Comparison of ENCODE assay signal across 27 cellular contexts in genomic region chr10:19915816-19916215, GRCh38.
"Had no signal": no experiment of that assay in that cellular context is flagged by ENCODE, and none has a peak within 500 bp of the region (broad histone marks: within the 10 kb centered on the region; RNA-seq: fewer than 3 reads in every experiment).

No MANE protein-coding gene starts in this region.

- H3K36me3 Mint-ChIP-seq: memory B cell; naive B cell; stimulated activated memory B cell treated with anti-CD40 and anti-IgM and Interleukin-4, amounts not matched to agents 10 μg/mL and 1 μg/mL and 100 μg/mL, for 72 hours had no signal

- H3K4me1 Mint-ChIP-seq: memory B cell; naive B cell; stimulated activated memory B cell treated with anti-CD40 and anti-IgM and Interleukin-4, amounts not matched to agents 10 μg/mL and 1 μg/mL and 100 μg/mL, for 72 hours had no signal

- H3K4me3 Mint-ChIP-seq: memory B cell; naive B cell; natural killer cell treated with Interleukin-12 subunit alpha and Interleukin-12 subunit beta and Interleukin-15 and Interleukin-18, amount 100 ng/mL, for 72 hours; neural progenitor cell; stimulated activated memory B cell treated with anti-CD40 and anti-IgM and Interleukin-4, amounts not matched to agents 10 μg/mL and 1 μg/mL and 100 μg/mL, for 72 hours had no signal

- H3K27me3 Mint-ChIP-seq: memory B cell; naive B cell; natural killer cell treated with Interleukin-12 subunit alpha and Interleukin-12 subunit beta and Interleukin-15 and Interleukin-18, amount 100 ng/mL, for 72 hours; stimulated activated memory B cell treated with anti-CD40 and anti-IgM and Interleukin-4, amounts not matched to agents 10 μg/mL and 1 μg/mL and 100 μg/mL, for 72 hours had no signal

- H3K27me3 ChIP-seq: esophagus muscularis mucosa, heart right ventricle, neural progenitor cell, right atrium auricular region, sigmoid colon, spleen, testis, tibial artery, upper lobe of left lung had no signal

- H3K9me3 Mint-ChIP-seq: natural killer cell treated with Interleukin-12 subunit alpha and Interleukin-12 subunit beta and Interleukin-15 and Interleukin-18, amount 100 ng/mL, for 72 hours had no signal

- H3K4me3 ChIP-seq: coronary artery, esophagus muscularis mucosa, heart right ventricle, lung, neural progenitor cell, prostate gland, right atrium auricular region, sigmoid colon, spleen, testis, tibial artery, upper lobe of left lung had no signal

- H3K9me3 ChIP-seq: esophagus muscularis mucosa, prostate gland, sigmoid colon, testis, tibial artery, upper lobe of left lung had no signal

- H3K9ac ChIP-seq: neural progenitor cell, parathyroid adenoma had no signal

- H3K4me1 ChIP-seq: neural progenitor cell, spleen had no signal

- H3K27ac ChIP-seq: coronary artery, esophagus muscularis mucosa, heart right ventricle, neural progenitor cell, parathyroid adenoma, prostate gland, right atrium auricular region, sigmoid colon, spleen, testis, tibial artery, upper lobe of left lung had no signal

- DNase-seq: dermis blood vessel endothelial cell; effector memory CD4-positive, alpha-beta T cell; foreskin melanocyte; glutamatergic neuron; heart right ventricle; hippocampal formation; left cardiac atrium; left ventricle myocardium superior; naive B cell; sigmoid colon; spleen; stimulated activated CD4-positive, alpha-beta T cell treated with anti-CD3 and anti-CD28 coated beads, Interleukin-4, amount 100 ng/mL, for 4 hours; stimulated activated naive CD8-positive, alpha-beta T cell treated with anti-CD3 and anti-CD28 coated beads, Interleukin-15, Interleukin-2, amounts not matched to agents 100 U/mL and 50 U/mL, for 24 hours; substantia nigra; testis; tibial artery; upper lobe of left lung had no signal

- H3K36me3 ChIP-seq: esophagus muscularis mucosa, heart right ventricle, neural progenitor cell, prostate gland, right atrium auricular region, sigmoid colon, spleen, tibial artery, upper lobe of left lung had no signal

- H3K27ac Mint-ChIP-seq: memory B cell; naive B cell; natural killer cell treated with Interleukin-12 subunit alpha and Interleukin-12 subunit beta and Interleukin-15 and Interleukin-18, amount 100 ng/mL, for 72 hours; neural progenitor cell; stimulated activated memory B cell treated with anti-CD40 and anti-IgM and Interleukin-4, amounts not matched to agents 10 μg/mL and 1 μg/mL and 100 μg/mL, for 72 hours had no signal
